11 cellular contexts compared by ENCODE assay signal in genomic region chr21:41765393-41765950, GRCh38. TPM values are rescaled to one million over a fixed set of nuclear protein-coding genes. Genes with fewer than 3 reads are reported as not detected.
DNase-seq lines count a peak whose midpoint lies in the region; ATAC-seq and TF ChIP-seq lines count a peak whose summit lies in the region.
"Had no signal": no experiment of that assay in that cellular context is flagged by ENCODE, and none has a peak within 500 bp of the region (broad histone marks: within the 10 kb centered on the region; RNA-seq: fewer than 3 reads in every experiment).

No MANE protein-coding gene starts in this region.

- peak overlapping the region; percentile 98 for H3K4me2 ChIP-seq in PC-3 (ENCODE audit: low read length)

- no peak for DNase-seq in CD8-positive, alpha-beta memory T cell
- DNase-seq in PC-3 = no peak
- DNase-seq in epithelial cell of proximal tubule (ENCODE audit: low read depth) = no peak
- DNase-seq in neural crest cell (ENCODE audit: low read depth, low spot score) = no peak
- no peak for DNase-seq in A172 (ENCODE audit: low spot score)
- no peak for DNase-seq in inferior parietal cortex (ENCODE audit: extremely low spot score)
- DNase-seq: activated CD8-positive, alpha-beta memory T cell treated with anti-CD3 and anti-CD28 coated beads for 24 hours; NCI-H1048; tibial artery had no signal

- intact Hi-C loops in PC-3 (cut with micrococcal nuclease) = loop anchor here (5.0 to 10.0 kb wide), 3 partner anchors 169 to 258 kb away; partner anchors contain the start of gene TMPRSS2

- H3K79me2 ChIP-seq in PC-3 (ENCODE audit: low read length) = peaks cover 89% of the 10 kb centered on the region

- H3K27ac ChIP-seq in CD8-positive, alpha-beta memory T cell (ENCODE audit: low read depth, low read length) = no peak overlapping the region
- peak overlapping the region; percentile 97 for H3K27ac ChIP-seq in PC-3 (ENCODE audit: low read length)

- peaks cover 62% of the 10 kb centered on the region for H4K20me1 ChIP-seq in PC-3 (ENCODE audit: low read length)

- TF ChIP-seq CTCF in PC-3 (conservative IDR thresholded peaks at IDR 0.05; ENCODE audit: low read depth, low read length) (no peak), epithelial cell of proximal tubule (conservative IDR thresholded peaks at IDR 0.05; ENCODE audit: low read depth, low read length) (no peak), neural crest cell (conservative IDR thresholded peaks at IDR 0.05) (no peak)

- POLR2A ChIA-PET in CD8-positive, alpha-beta memory T cell (lab: Charles Lee) = no interaction called here
- POLR2A ChIA-PET in PC-3 (lab: Charles Lee; ENCODE audit: unreplicated experiment) = interaction anchor here (0.7 to 1.2 kb wide), 4 partner anchors 14 to 463 kb away, joined by 3 to 7 read pairs (median 4); no protein-coding TSS in a partner anchor

- H3K4me1 ChIP-seq in CD8-positive, alpha-beta memory T cell (ENCODE audit: insufficient read depth, low read length) = peaks cover 18% of the 10 kb centered on the region
- peaks cover 58% of the 10 kb centered on the region for H3K4me1 ChIP-seq in PC-3 (ENCODE audit: insufficient read depth, low read length)

- H3K4me3 ChIP-seq in CD8-positive, alpha-beta memory T cell (ENCODE audit: low read length) = no peak overlapping the region
- H3K4me3 ChIP-seq in PC-3 (ENCODE audit: low read length) = peak overlapping the region; percentile 94
- H3K4me3 ChIP-seq in epithelial cell of proximal tubule (ENCODE audit: low read depth, low read length) = peak overlapping the region; percentile 90

- peaks cover 0 to 3% (median 0%) of the 10 kb centered on the region in 3 donors for H3K36me3 Mint-ChIP-seq in CD8-positive, alpha-beta memory T cell
- H3K36me3 Mint-ChIP-seq in neural crest cell (ENCODE audit: low read depth) = no peaks in the 10 kb centered on the region

- H3K36me3 ChIP-seq in CD8-positive, alpha-beta memory T cell (ENCODE audit: insufficient read depth, low read length) = no peaks in the 10 kb centered on the region
- peaks cover 49% of the 10 kb centered on the region for H3K36me3 ChIP-seq in PC-3 (ENCODE audit: low read depth, low read length)
- H3K36me3 ChIP-seq: tibial artery had no signal

- H3K27ac Mint-ChIP-seq in CD8-positive, alpha-beta memory T cell = peak overlapping the region in 1 of 8 donors; percentile 29
- H3K27ac Mint-ChIP-seq in neural crest cell (ENCODE audit: unreplicated experiment) = no peak overlapping the region

- peaks cover 20% of the 10 kb centered on the region for H3F3A ChIP-seq in PC-3 (ENCODE audit: low read length, unreplicated experiment)

- peak overlapping the region in 6 of 7 donors; percentile 26 to 66 (median 38) for H3K4me3 Mint-ChIP-seq in CD8-positive, alpha-beta memory T cell
- H3K4me3 Mint-ChIP-seq in neural crest cell = peak overlapping the region; percentile 49

- no peak overlapping the region for H2AFZ ChIP-seq in PC-3 (ENCODE audit: low read length)

- BruUV-seq in PC-3 (replicated peaks; lab: Mats Ljungman, UMichigan) = TSS peak; percentile 34

- peak overlapping the region; percentile 94 for H3K9ac ChIP-seq in PC-3 (ENCODE audit: low read length)

- H3K9me3 ChIP-seq in CD8-positive, alpha-beta memory T cell (ENCODE audit: low read length) = no peaks in the 10 kb centered on the region
- H3K9me3 ChIP-seq in PC-3 (ENCODE audit: low read length) = no peaks in the 10 kb centered on the region
- H3K9me3 ChIP-seq: tibial artery had no signal

- H3K9me2 ChIP-seq in PC-3 (replicated peaks; ENCODE audit: low read length) = no peaks in the 10 kb centered on the region

- peaks cover 59 to 81% of the 10 kb centered on the region in 2 donors for H3K27me3 Mint-ChIP-seq in CD8-positive, alpha-beta memory T cell
- H3K27me3 Mint-ChIP-seq in neural crest cell (ENCODE audit: low read depth) = peaks cover 94% of the 10 kb centered on the region

- no peak for ATAC-seq in PC-3
- ATAC-seq in HG02852 (IDR thresholded peaks at IDR 0.05; ENCODE audit: unreplicated experiment) = no peak
- ATAC-seq in GM21515 (IDR thresholded peaks at IDR 0.05; ENCODE audit: unreplicated experiment) = no peak

- peaks cover 35% of the 10 kb centered on the region for H3K27me3 ChIP-seq in CD8-positive, alpha-beta memory T cell (ENCODE audit: insufficient read depth, low read length, poor library complexity, severe bottlenecking)
- no peaks in the 10 kb centered on the region for H3K27me3 ChIP-seq in PC-3 (ENCODE audit: low read length)

- CTCF ChIA-PET in CD8-positive, alpha-beta memory T cell (lab: Charles Lee) = no interaction called here
- CTCF ChIA-PET in PC-3 (lab: Charles Lee) = no interaction called here

- H3K4me1 Mint-ChIP-seq in CD8-positive, alpha-beta memory T cell = peaks cover 23 to 36% (median 27%) of the 10 kb centered on the region in 3 donors
- peaks cover 44% of the 10 kb centered on the region for H3K4me1 Mint-ChIP-seq in neural crest cell

- H3K9me3 Mint-ChIP-seq in CD8-positive, alpha-beta memory T cell = peaks cover 0 to 10% (median 0%) of the 10 kb centered on the region in 5 donors
- no peaks in the 10 kb centered on the region for H3K9me3 Mint-ChIP-seq in neural crest cell

RNA-seq across cellular contexts. Expression of gene RIPK4, which starts 1.4 kb away (rescaled TPM):
- under 1 TPM in 1 of 2 experiments, not detected in 1; 0.18 TPM for total RNA-seq in CD8-positive, alpha-beta memory T cell
- polyA plus RNA-seq in CD8-positive, alpha-beta memory T cell = not detected
- 252 and 333 TPM in 2 replicates for total RNA-seq in PC-3 (2014; rRNA removed)
- total RNA-seq in epithelial cell of proximal tubule = 20.2 and 23.4 TPM in 2 replicates
- not detected in 2 replicates for total RNA-seq in neural crest cell
- total RNA-seq in A172 (2014; rRNA removed; shearing (Covaris generic)) = 0.07 and 0.55 TPM in 2 replicates

Comparison
In these comparisons a context has a peak if more than half of its experiments do, and no peak if none do; other contexts are left out.
1. RNA of gene RIPK4, which starts 1.4 kb away (total RNA-seq): 252 to 333 TPM in PC-3 and 20.2 to 23.4 TPM in epithelial cell of proximal tubule; 0.07 to 0.55 TPM in A172, 0.18 TPM in CD8-positive, alpha-beta memory T cell and not detected in neural crest cell; every median in the first group is over 10 times any median in the second.